ENCODE assay signal across 8 cellular contexts in the genomic region with DNA sequence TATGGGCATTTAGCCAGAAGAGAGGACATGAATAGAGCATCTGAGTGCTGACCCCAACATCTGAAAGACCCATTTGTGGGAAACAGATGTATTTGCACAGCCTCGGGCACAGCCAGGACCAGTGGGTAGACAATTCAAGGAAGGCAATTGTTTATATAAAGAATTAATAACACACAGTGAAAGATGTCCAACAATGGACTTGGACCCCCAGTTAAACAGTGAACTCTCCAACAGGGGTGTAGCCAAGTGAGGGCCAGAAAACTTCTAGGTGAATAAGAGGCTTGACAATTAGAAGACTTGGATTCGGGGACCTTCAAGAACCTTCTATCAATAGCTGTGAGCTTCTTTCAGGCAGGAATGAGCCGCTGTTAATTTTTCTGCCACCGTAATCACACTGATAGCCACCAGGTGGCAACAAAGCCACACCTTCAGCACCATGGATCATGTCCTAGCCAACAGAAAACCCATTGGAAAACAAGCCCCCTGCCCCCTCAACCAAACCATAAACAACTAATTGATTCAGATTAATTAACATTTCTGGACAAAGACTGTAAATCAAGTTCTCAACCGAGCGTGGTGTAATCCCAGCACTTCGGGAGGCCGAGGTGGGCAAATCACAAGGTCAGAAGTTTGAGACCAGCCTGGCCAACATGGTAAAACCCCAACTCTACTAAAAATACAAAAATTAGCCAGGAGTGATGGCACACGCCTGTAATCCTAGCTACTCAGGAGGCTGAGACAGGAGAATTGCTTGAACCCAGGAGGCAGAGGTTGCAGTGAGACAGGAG. TPM values are rescaled to one million over a fixed set of nuclear protein-coding genes. Genes with fewer than 3 reads are reported as not detected.
DNase-seq lines count a peak whose midpoint lies in the region; ATAC-seq, FAIRE-seq and TF ChIP-seq lines count a peak whose summit lies in the region.

No MANE protein-coding gene starts in this region.

- peak overlapping the region in 1 of 10 donors; percentile 21 for H3K4me3 Mint-ChIP-seq in naive thymus-derived CD4-positive, alpha-beta T cell

- no peak overlapping the region for H3K27ac Mint-ChIP-seq in naive thymus-derived CD4-positive, alpha-beta T cell

- POLR2A ChIA-PET in naive thymus-derived CD4-positive, alpha-beta T cell (lab: Charles Lee): interaction anchor here (1.4 kb wide), 1 partner anchor 9 kb away, joined by 6 read pairs; the partner anchor contains the start of gene SRSF6

- H3K27ac ChIP-seq in C4-2B (no peak overlapping the region), uterus (peak overlapping the region in 1 of 2 donors; percentile 33)
- no peak overlapping the region for H3K27ac ChIP-seq in naive thymus-derived CD4-positive, alpha-beta T cell (ENCODE audit: low read depth, low read length)

- TF ChIP-seq POLR2A in H54 (IDR thresholded peaks at IDR 0.05; ENCODE audit: low read depth, low read length) (no peak), uterus (IDR thresholded peaks at IDR 0.05) (no peak)

- ATAC-seq in naive thymus-derived CD4-positive, alpha-beta T cell: peak; percentile 70
- no peak for ATAC-seq in HG02870 (IDR thresholded peaks at IDR 0.05; ENCODE audit: unreplicated experiment)

- H3K4me3 ChIP-seq in epithelial cell of esophagus (ENCODE audit: low read length): no peak overlapping the region
- H3K4me3 ChIP-seq in naive thymus-derived CD4-positive, alpha-beta T cell (ENCODE audit: low read length): no peak overlapping the region
- no peak overlapping the region for H3K4me3 ChIP-seq in uterus

- CTCF ChIA-PET in naive thymus-derived CD4-positive, alpha-beta T cell (lab: Charles Lee): interaction anchor here (0.6 to 2.4 kb wide), 2 partner anchors 8 to 243 kb away, joined by 3 to 6 read pairs; no protein-coding TSS in a partner anchor

- no peaks in the 10 kb centered on the region for H3K36me3 Mint-ChIP-seq in naive thymus-derived CD4-positive, alpha-beta T cell

- TF ChIP-seq CTCF in C4-2B (conservative IDR thresholded peaks at IDR 0.05) (peak; percentile 88), epithelial cell of esophagus (IDR thresholded peaks at IDR 0.05; ENCODE audit: insufficient read depth, low read depth, low read length, missing control alignments) (peak; percentile 82), uterus (IDR thresholded peaks at IDR 0.05) (peak; percentile 33 to 56 (median 52))

- H3K4me1 ChIP-seq in naive thymus-derived CD4-positive, alpha-beta T cell (ENCODE audit: control insufficient read depth in 2 of 2, insufficient read depth in 2 of 2, low read length in 2 of 2): no peaks in the 10 kb centered on the region
- H3K4me1 ChIP-seq in uterus: no peaks in the 10 kb centered on the region

- H3K27me3 ChIP-seq in naive thymus-derived CD4-positive, alpha-beta T cell (ENCODE audit: control insufficient read depth in 2 of 2, insufficient read depth in 2 of 2, low read length in 2 of 2): no peaks in the 10 kb centered on the region
- no peaks in the 10 kb centered on the region for H3K27me3 ChIP-seq in uterus

- FAIRE-seq in H54 (lab: Jason Lieb, UNC): no peak

- intact Hi-C loops in naive thymus-derived CD4-positive, alpha-beta T cell (cut with micrococcal nuclease): loop anchor here (1.0 to 2.0 kb wide), 4 partner anchors 142 to 644 kb away; partner anchors contain the start of gene IFT52 (in 1 of the 2)
- intact Hi-C loops in uterus (cut with DNase I; ENCODE audit: low total_unique reads): no loop called here

- no peaks in the 10 kb centered on the region for H3K9me3 Mint-ChIP-seq in naive thymus-derived CD4-positive, alpha-beta T cell

- H3K27me3 Mint-ChIP-seq in naive thymus-derived CD4-positive, alpha-beta T cell: peaks cover 8 to 35% (median 22%) of the 10 kb centered on the region in 5 donors

- DNase-seq in H54 (ENCODE audit: insufficient read length, low spot score) (peak; percentile 57), NCI-H69 (lab: John Stamatoyannopoulos, UW) (peak; percentile 63), epithelial cell of esophagus (ENCODE audit: low read depth) (peak; percentile 57), uterus (peak in 1 of 2 donors; percentile 21)
- peak; percentile 12 for DNase-seq in activated CD8-positive, alpha-beta memory T cell treated with anti-CD3 and anti-CD28 coated beads, Interleukin-2, amount 50 U/mL, for 24 hours (ENCODE audit: extremely low read depth)
- DNase-seq in naive thymus-derived CD4-positive, alpha-beta T cell: peak in 6 of 9 donors; percentile 28 to 47 (median 38)

- peaks cover 0 to 8% (median 4%) of the 10 kb centered on the region in 7 donors for H3K4me1 Mint-ChIP-seq in naive thymus-derived CD4-positive, alpha-beta T cell

- no peaks in the 10 kb centered on the region for H3K9me3 ChIP-seq in naive thymus-derived CD4-positive, alpha-beta T cell (ENCODE audit: control insufficient read depth in 2 of 3, low read length in 3 of 3)
- H3K9me3 ChIP-seq in uterus: no peaks in the 10 kb centered on the region

- H3K36me3 ChIP-seq in naive thymus-derived CD4-positive, alpha-beta T cell (ENCODE audit: control insufficient read depth in 2 of 3, insufficient read depth in 3 of 3, low read length in 3 of 3): no peaks in the 10 kb centered on the region
- no peaks in the 10 kb centered on the region for H3K36me3 ChIP-seq in uterus

RNA-seq across cellular contexts. Expression of gene SRSF6, which starts 8.8 kb away (rescaled TPM):
- 100 to 1,000 TPM; 168 to 291 (median 239) TPM for total RNA-seq in naive thymus-derived CD4-positive, alpha-beta T cell
- 10 to 100 TPM; 46.6 to 52.8 TPM for polyA plus RNA-seq in naive thymus-derived CD4-positive, alpha-beta T cell
- total RNA-seq in uterus: 100 to 1,000 TPM in 3 of 4 donors, 10 to 100 TPM in 1; 60.3 to 153 (median 112) TPM

RNA-seq across cellular contexts. Expression of gene L3MBTL1, which starts 58.6 kb away (rescaled TPM):
- 10 to 100 TPM in 4 of 5 experiments, 1 to 10 TPM in 1; 8.6 to 24.7 (median 16.2) TPM for total RNA-seq in naive thymus-derived CD4-positive, alpha-beta T cell
- 1 to 10 TPM in 1 of 2 donors, under 1 TPM in 1; 0.74 to 2.3 TPM for polyA plus RNA-seq in naive thymus-derived CD4-positive, alpha-beta T cell
- 10 to 100 TPM; 19.0 to 30.0 (median 27.6) TPM for total RNA-seq in uterus
